20 cellular contexts compared by ENCODE assay signal in the genomic region with DNA sequence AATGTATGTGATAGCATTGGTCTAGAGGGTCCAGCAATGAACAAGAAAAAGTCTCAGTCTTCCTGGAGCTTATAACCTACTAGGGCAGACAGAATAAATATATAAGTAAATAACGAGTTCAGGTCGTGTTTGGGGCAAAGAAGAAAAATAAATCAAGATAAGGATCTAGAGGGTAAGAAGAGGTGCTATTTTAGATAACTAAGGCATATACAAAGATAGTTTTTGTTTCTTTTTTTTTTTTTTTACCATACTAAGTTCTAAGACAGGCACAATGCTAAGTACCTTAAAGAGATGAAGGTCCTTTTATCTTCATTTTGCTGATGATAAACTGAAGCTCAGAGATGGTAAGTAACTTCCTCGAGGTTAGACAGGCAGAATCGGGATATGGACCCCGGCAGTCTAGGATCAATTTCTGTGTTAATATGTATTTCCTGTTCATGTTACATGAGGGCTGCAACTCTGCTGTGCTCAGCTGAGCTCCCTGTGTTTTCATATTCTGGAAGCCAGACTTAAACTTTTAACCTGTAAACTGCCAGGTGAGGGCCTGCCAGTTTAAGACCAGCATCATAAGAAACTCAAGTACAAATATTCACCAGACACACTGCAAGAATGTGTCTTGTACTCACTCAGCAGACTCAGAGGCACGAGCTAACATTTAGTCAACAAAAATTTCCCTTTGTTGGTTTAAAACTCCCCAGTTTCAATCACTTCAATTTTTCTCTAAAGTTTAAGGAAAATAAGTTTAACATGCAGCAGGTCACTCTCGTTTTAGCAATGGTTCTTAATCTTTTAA. TPM values are rescaled to one million over a fixed set of nuclear protein-coding genes. Genes with fewer than 3 reads are reported as not detected.
DNase-seq lines count a peak whose midpoint lies in the region; ATAC-seq and TF ChIP-seq lines count a peak whose summit lies in the region.
"Had no signal": no experiment of that assay in that cellular context is flagged by ENCODE, and none has a peak within 500 bp of the region (broad histone marks: within the 10 kb centered on the region; RNA-seq: fewer than 3 reads in every experiment).

No MANE protein-coding gene starts in this region.

- no peaks in the 10 kb centered on the region for H3K9me3 Mint-ChIP-seq in CD8-positive, alpha-beta memory T cell
- H3K9me3 Mint-ChIP-seq in natural killer cell, result no peaks in the 10 kb centered on the region
- H3K9me3 Mint-ChIP-seq: nephron, type B pancreatic cell had no signal

- no peak overlapping the region for H3K27ac ChIP-seq in CD8-positive, alpha-beta memory T cell (ENCODE audit: low read depth, low read length)
- H3K27ac ChIP-seq: brain microvascular endothelial cell, dorsolateral prefrontal cortex, HL-60 had no signal

- H3K36me3 Mint-ChIP-seq in CD8-positive, alpha-beta memory T cell, result no peaks in the 10 kb centered on the region
- no peaks in the 10 kb centered on the region for H3K36me3 Mint-ChIP-seq in natural killer cell
- H3K36me3 Mint-ChIP-seq: type B pancreatic cell had no signal

- ATAC-seq in natural killer cell, result peak in 2 of 3 donors; percentile 20 to 32
- no peak for ATAC-seq in GM21717 (IDR thresholded peaks at IDR 0.05; ENCODE audit: unreplicated experiment)
- ATAC-seq in HG02885 (IDR thresholded peaks at IDR 0.05; ENCODE audit: poor library complexity, unreplicated experiment), result no peak

- CTCF ChIA-PET in CD8-positive, alpha-beta memory T cell (lab: Charles Lee), result interaction anchor here (0.8 to 5.5 kb wide), 22 partner anchors 10 to 530 kb away, joined by 3 to 46 read pairs (median 4); a partner anchor contains a TSS

- H3K4me3 Mint-ChIP-seq in CD8-positive, alpha-beta memory T cell, result peak overlapping the region; percentile 73 to 90 (median 79)
- H3K4me3 Mint-ChIP-seq in natural killer cell, result peak overlapping the region; percentile 83
- H3K4me3 Mint-ChIP-seq: nephron, type B pancreatic cell had no signal

- peak in 1 of 5 donors; percentile 18 for DNase-seq in CD8-positive, alpha-beta memory T cell
- peak; percentile 41 for DNase-seq in NCI-H69 (lab: John Stamatoyannopoulos, UW)
- DNase-seq in astrocyte of the hippocampus (ENCODE audit: low read depth, low spot score), result peak; percentile 22
- DNase-seq in natural killer cell, result no peak
- no peak for DNase-seq in OCI-M1 (lab: John Stamatoyannopoulos, UW)
- no peak for DNase-seq in OCI-M2 (lab: John Stamatoyannopoulos, UW; ENCODE audit: unreplicated experiment)
- DNase-seq: BE2C, brain microvascular endothelial cell, dorsolateral prefrontal cortex, NCI-H2029, NCI-H510A, SHP77 treated with DMSO at 0.1 percent for 48 hours, T1000 had no signal

- intact Hi-C loops in natural killer cell (cut with micrococcal nuclease), result loop anchor here (5.0 kb wide), 3 partner anchors 34 to 289 kb away; no protein-coding TSS in a partner anchor

- H3K27me3 ChIP-seq in CD8-positive, alpha-beta memory T cell (ENCODE audit: insufficient read depth, low read length, poor library complexity, severe bottlenecking), result no peaks in the 10 kb centered on the region
- H3K27me3 ChIP-seq: BE2C, brain microvascular endothelial cell, dorsolateral prefrontal cortex, esophagus muscularis mucosa had no signal

- peaks cover 31% of the 10 kb centered on the region for H3K4me1 ChIP-seq in CD8-positive, alpha-beta memory T cell (ENCODE audit: insufficient read depth, low read length)

- H3K36me3 ChIP-seq in CD8-positive, alpha-beta memory T cell (ENCODE audit: insufficient read depth, low read length), result no peaks in the 10 kb centered on the region
- H3K36me3 ChIP-seq: BE2C, brain microvascular endothelial cell, esophagus muscularis mucosa had no signal

- no peaks in the 10 kb centered on the region for H3K9me3 ChIP-seq in CD8-positive, alpha-beta memory T cell (ENCODE audit: low read length)
- H3K9me3 ChIP-seq: BE2C, esophagus muscularis mucosa had no signal

- POLR2A ChIA-PET in CD8-positive, alpha-beta memory T cell (lab: Charles Lee), result interaction anchor here (0.8 to 3.7 kb wide), 4 partner anchors 23 to 227 kb away, joined by 3 to 22 read pairs (median 6); a partner anchor contains a TSS

- peak overlapping the region; percentile 38 for H3K4me3 ChIP-seq in CD8-positive, alpha-beta memory T cell (ENCODE audit: low read length)
- H3K4me3 ChIP-seq: esophagus muscularis mucosa, lung had no signal

- H3K27ac Mint-ChIP-seq in CD8-positive, alpha-beta memory T cell, result peak overlapping the region; percentile 62 to 90 (median 86)
- peak overlapping the region; percentile 82 to 89 for H3K27ac Mint-ChIP-seq in natural killer cell
- H3K27ac Mint-ChIP-seq: nephron, type B pancreatic cell had no signal

- no peak for TF ChIP-seq CTCF in natural killer cell (IDR thresholded peaks at IDR 0.05)

- H3K27me3 Mint-ChIP-seq in CD8-positive, alpha-beta memory T cell, result no peaks in the 10 kb centered on the region
- no peaks in the 10 kb centered on the region for H3K27me3 Mint-ChIP-seq in natural killer cell (ENCODE audit: low read depth in 2 of 2)
- H3K27me3 Mint-ChIP-seq: type B pancreatic cell had no signal

- H3K4me1 Mint-ChIP-seq in CD8-positive, alpha-beta memory T cell, result peaks cover 61 to 74% (median 72%) of the 10 kb centered on the region in 3 donors
- H3K4me1 Mint-ChIP-seq in natural killer cell, result peaks cover 32 to 45% of the 10 kb centered on the region in 2 donors

RNA-seq across cellular contexts. Expression of a gene that starts 23.3 kb away (rescaled TPM):
- 10 to 100 TPM; 20.2 to 22.0 TPM for total RNA-seq in CD8-positive, alpha-beta memory T cell
- polyA plus RNA-seq in CD8-positive, alpha-beta memory T cell, result 39.2 TPM
- total RNA-seq in natural killer cell, result 100 to 1,000 TPM in 1 of 3 donors, 10 to 100 TPM in 2; 52.9 to 106 (median 68.9) TPM

RNA-seq across cellular contexts. Expression of a gene that starts 24.0 kb away (rescaled TPM):
- total RNA-seq in CD8-positive, alpha-beta memory T cell, result 10 to 100 TPM; 18.6 to 19.1 TPM
- 7.8 TPM for polyA plus RNA-seq in CD8-positive, alpha-beta memory T cell
- 10 to 100 TPM in 1 of 3 donors, 1 to 10 TPM in 2; 8.9 to 12.5 (median 9.2) TPM for total RNA-seq in natural killer cell

Comparison
In these comparisons a context has a peak if more than half of its experiments do, and no peak if none do; other contexts are left out.
1. DNase-seq: peak in NCI-H69 (single experiment) and astrocyte of the hippocampus (single experiment); none in natural killer cell (single experiment), OCI-M1 (single experiment) and OCI-M2 (single experiment).
2. ATAC-seq: peak in natural killer cell (2 of 3); none in GM21717 (single experiment) and HG02885 (single experiment).